Comparison of ENCODE assay signal across 8 cellular contexts in genomic region chr10:96089670-96090462, GRCh38.
DNase-seq lines count a peak whose midpoint lies in the region; ATAC-seq lines count a peak whose summit lies in the region.

No MANE protein-coding gene starts in this region.

- peak; percentile 96 for DNase-seq in CD1c-positive myeloid dendritic cell (ENCODE audit: extremely low spot score)
- DNase-seq in NCI-H748 treated with DMSO at 0.1 percent for 48 hours (lab: John Stamatoyannopoulos, UW): peak; percentile 53
- DNase-seq in activated CD4-positive, alpha-beta T cell treated with anti-CD3 and anti-CD28 coated beads, Interleukin-2, amount 50 U/mL, for 24 hours (ENCODE audit: low read depth in 1 of 2, low spot score in 1 of 2): peak; percentile 83 to 91
- peak; percentile 94 for DNase-seq in medulla oblongata (ENCODE audit: extremely low spot score)
- DNase-seq in stimulated activated CD8-positive, alpha-beta memory T cell treated with anti-CD3 and anti-CD28 coated beads, Interleukin-2, amount 100 ng/mL, for 48 hours (ENCODE audit: low read depth in 2 of 2): peak; percentile 81 to 90

- H3K36me3 Mint-ChIP-seq in dendritic cell treated with granulocyte-macrophage colony-stimulating factor and Interleukin-4, amounts not matched to agents 40 ng/mL and 50 ng/mL, for 4 days (ENCODE audit: low read depth): peaks cover 10% of the 10 kb centered on the region

- peak overlapping the region; percentile 98 for H3K27ac Mint-ChIP-seq in dendritic cell treated with granulocyte-macrophage colony-stimulating factor and Interleukin-4, amounts not matched to agents 40 ng/mL and 50 ng/mL, for 4 days

- H3K9me3 Mint-ChIP-seq in dendritic cell treated with granulocyte-macrophage colony-stimulating factor and Interleukin-4, amounts not matched to agents 40 ng/mL and 50 ng/mL, for 4 days: peaks cover 12% of the 10 kb centered on the region

- intact Hi-C loops in dendritic cell treated with granulocyte-macrophage colony-stimulating factor and Interleukin-4, amounts not matched to agents 40 ng/mL and 50 ng/mL, for 4 days (cut with micrococcal nuclease): loop anchor here (1.0 to 5.0 kb wide), 2 partner anchors 40 to 48 kb away; partner anchors contain the start of genes CCNJ and ZNF518A

- ATAC-seq in GM19372 (IDR thresholded peaks at IDR 0.05; ENCODE audit: low read depth, unreplicated experiment) (peak; percentile 85), HG03521 (IDR thresholded peaks at IDR 0.05; ENCODE audit: unreplicated experiment) (peak; percentile 87)

- no peaks in the 10 kb centered on the region for H3K4me1 Mint-ChIP-seq in dendritic cell treated with granulocyte-macrophage colony-stimulating factor and Interleukin-4, amounts not matched to agents 40 ng/mL and 50 ng/mL, for 4 days (ENCODE audit: low read depth)

- peak overlapping the region; percentile 81 for H3K4me3 Mint-ChIP-seq in dendritic cell treated with granulocyte-macrophage colony-stimulating factor and Interleukin-4, amounts not matched to agents 40 ng/mL and 50 ng/mL, for 4 days

- peaks cover 27% of the 10 kb centered on the region for H3K27me3 Mint-ChIP-seq in dendritic cell treated with granulocyte-macrophage colony-stimulating factor and Interleukin-4, amounts not matched to agents 40 ng/mL and 50 ng/mL, for 4 days

Comparison
In these comparisons a context has a peak if more than half of its experiments do, and no peak if none do; other contexts are left out.
1. Peak in every context shown above with its lines: DNase-seq and ATAC-seq.